1 cellular context compared by ENCODE assay signal in the genomic region with DNA sequence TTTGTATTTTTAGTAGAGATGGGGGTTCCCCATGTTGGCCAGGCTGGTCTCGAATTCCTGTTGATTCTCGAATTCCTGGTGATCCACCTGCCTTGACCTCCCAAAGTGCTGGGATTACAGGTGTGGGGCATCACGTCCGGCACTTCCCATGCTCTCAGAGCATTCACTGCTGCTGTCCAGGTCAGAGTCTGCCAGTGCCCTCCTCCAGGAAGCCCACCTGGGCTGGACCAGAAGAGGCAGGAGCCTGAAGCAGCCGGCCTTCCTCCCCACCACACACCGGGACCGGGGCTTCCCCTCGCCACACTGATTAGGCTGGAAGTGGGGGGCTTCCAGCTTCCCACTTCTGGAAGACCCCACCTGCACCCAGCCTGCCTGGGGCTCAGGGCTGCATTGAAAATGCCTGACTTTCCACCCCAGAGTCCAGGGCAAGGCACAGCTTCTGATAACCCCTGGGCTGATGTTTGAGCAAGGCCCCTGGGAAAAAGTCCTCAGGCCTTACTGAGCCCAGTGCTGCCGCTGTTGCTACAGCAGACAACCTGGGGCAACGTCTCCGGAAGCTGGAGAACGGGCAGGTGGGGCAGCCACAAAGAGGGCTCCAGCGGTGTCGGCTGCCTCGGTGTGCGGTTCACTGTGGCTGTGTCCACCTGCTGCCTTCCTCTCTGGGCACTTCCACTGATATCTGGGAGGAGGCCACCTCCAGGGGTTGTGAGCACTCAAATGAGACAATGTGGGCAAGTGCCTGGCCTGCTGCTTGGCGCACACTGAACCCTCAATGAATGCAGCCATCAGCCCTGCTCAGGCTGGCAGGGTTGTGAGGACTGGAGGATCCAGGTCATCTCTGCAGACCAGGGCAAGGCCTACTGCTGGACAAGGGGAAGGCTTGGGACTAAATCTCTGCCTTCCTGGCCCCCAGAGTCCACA.
TF ChIP-seq lines count a peak whose summit lies in the region.

No MANE protein-coding gene starts in this region.

TF ChIP-seq in K562, 482 proteins besides CTCF, POLR2A, EP300 and RAD21:
- TF ChIP-seq NR3C1 (CRISPR knock-in tag; IDR thresholded peaks at IDR 0.05) (no peak), CREB5 (CRISPR knock-in tag; IDR thresholded peaks at IDR 0.05) (no peak), EP400 (IDR thresholded peaks at IDR 0.05) (no peak), ZFP36 (IDR thresholded peaks at IDR 0.05; ENCODE audit: low read depth, low read length, partially characterized antibody) (peak; percentile 59)
